8 cellular contexts compared by ENCODE assay signal in genomic region chr16:29710227-29711219, GRCh38. TPM values are rescaled to one million over a fixed set of nuclear protein-coding genes. Genes with fewer than 3 reads are reported as not detected.
DNase-seq lines count a peak whose midpoint lies in the region; ATAC-seq, FAIRE-seq and TF ChIP-seq lines count a peak whose summit lies in the region.

No MANE protein-coding gene starts in this region.

- intact Hi-C loops in Calu3 (cut with micrococcal nuclease; ENCODE audit: unreplicated experiment): no loop called here

- H3K27me3 ChIP-seq in GM23338 (ENCODE audit: insufficient read depth) (no peaks in the 10 kb centered on the region), keratinocyte (ENCODE audit: control insufficient read depth, extremely low read depth, insufficient read depth, low read length) (no peaks in the 10 kb centered on the region)

- in situ Hi-C loops in T47D (cut with HindIII; ENCODE audit: low pct_unique_long_range_greater_than_20kb, low sequenced_read_pairs): no loop called here

- peaks cover 10% of the 10 kb centered on the region for H3K27me3 Mint-ChIP-seq in Calu3 (ENCODE audit: unreplicated experiment)
- H3K27me3 Mint-ChIP-seq in GM23338 (ENCODE audit: insufficient read depth, low read depth, poor library complexity): peaks cover 27% of the 10 kb centered on the region

- peaks cover 26% of the 10 kb centered on the region for H3K4me1 ChIP-seq in GM23338 (ENCODE audit: insufficient read depth)
- peaks cover 4% of the 10 kb centered on the region for H3K4me1 ChIP-seq in keratinocyte (ENCODE audit: control insufficient read depth, extremely low read depth, insufficient read depth, low read length)

- peak overlapping the region; percentile 96 for H3K27ac ChIP-seq in GM23338 (ENCODE audit: low read depth)
- H3K27ac ChIP-seq in keratinocyte (ENCODE audit: control insufficient read depth, insufficient read depth, low read length): no peak overlapping the region

- H3K9me3 Mint-ChIP-seq in Calu3 (ENCODE audit: low read depth, unreplicated experiment): peaks cover 2% of the 10 kb centered on the region
- peaks cover 22% of the 10 kb centered on the region; the same call in 2 of the 3 replicates for H3K9me3 Mint-ChIP-seq in GM23338

- dilution Hi-C loops in keratinocyte (cut with MboI; ENCODE audit: extremely low pct_ligation_motif_present, low sequenced_read_pairs): no loop called here

- H3K36me3 ChIP-seq in GM23338 (ENCODE audit: insufficient read depth): peaks cover 18% of the 10 kb centered on the region; the same call in 1 of the 2 replicates
- H3K36me3 ChIP-seq in keratinocyte (ENCODE audit: control insufficient read depth in 2 of 2, extremely low read depth in 1 of 2, insufficient read depth in 2 of 2, low read length in 2 of 2): no peaks in the 10 kb centered on the region

- no peaks in the 10 kb centered on the region for H3K9me3 ChIP-seq in keratinocyte (ENCODE audit: control insufficient read depth, low read depth, low read length)

- TF ChIP-seq CTCF in Calu3 (IDR thresholded peaks at IDR 0.05; ENCODE audit: unreplicated experiment): peak; percentile 54
- peak; percentile 57 to 70 for TF ChIP-seq CTCF in GM23338 (conservative IDR thresholded peaks at IDR 0.05; ENCODE audit: low read depth in 2 of 2)
- peak; percentile 44 to 73 (median 58) for TF ChIP-seq CTCF in keratinocyte (optimal IDR thresholded peaks at IDR 0.05 in 1 of 3, IDR thresholded peaks at IDR 0.05 in 1 of 3, conservative IDR thresholded peaks at IDR 0.05 in 1 of 3; ENCODE audit: extremely low read depth in 1 of 3, insufficient read depth in 2 of 3, low read length in 3 of 3)

- FAIRE-seq in RCC 7860 (lab: Jason Lieb, UNC) (peak; percentile 26), keratinocyte (lab: Jason Lieb, UNC) (peak; percentile 53)

- H3K4me1 Mint-ChIP-seq in Calu3 (ENCODE audit: low read depth, unreplicated experiment): peaks cover 18% of the 10 kb centered on the region
- peaks cover 36% of the 10 kb centered on the region for H3K4me1 Mint-ChIP-seq in GM23338

- H3K4me3 Mint-ChIP-seq in Calu3 (ENCODE audit: low read depth, unreplicated experiment) (peak overlapping the region; percentile 24), GM23338 (peak overlapping the region; percentile 96)

- DNase-seq in Calu3 (peak; percentile 54), GM23338 (ENCODE audit: low spot score) (peak; percentile 82), RCC 7860 (ENCODE audit: low spot score) (peak; percentile 40), T47D (ENCODE audit: low read depth in 1 of 2, low spot score in 1 of 2) (peak; percentile 47 to 70), keratinocyte (ENCODE audit: low read depth, low spot score) (no peak), OCI-M2 (lab: John Stamatoyannopoulos, UW; ENCODE audit: unreplicated experiment) (no peak)
- DNase-seq in stimulated activated CD4-positive, alpha-beta T cell treated with anti-CD3 and anti-CD28 coated beads, Interleukin-4, amount 100 ng/mL, for 24 hours: peak; percentile 56

- no peak overlapping the region for H3K9ac ChIP-seq in keratinocyte (ENCODE audit: control insufficient read depth, extremely low read depth, insufficient read depth, low read length)

- H3F3A ChIP-seq in GM23338 (replicated peaks; ENCODE audit: low read depth): peaks cover 9% of the 10 kb centered on the region; the same call in 1 of the 2 replicates

- H3K9me1 ChIP-seq in keratinocyte (ENCODE audit: control insufficient read depth, extremely low read depth, insufficient read depth, low read length): no peaks in the 10 kb centered on the region

- H3K36me3 Mint-ChIP-seq in Calu3 (ENCODE audit: insufficient read depth, unreplicated experiment): no peaks in the 10 kb centered on the region
- peaks cover 56% of the 10 kb centered on the region for H3K36me3 Mint-ChIP-seq in GM23338 (ENCODE audit: low read depth)

- H4K20me1 ChIP-seq in GM23338 (replicated peaks; ENCODE audit: insufficient read depth) (peaks cover 5% of the 10 kb centered on the region), keratinocyte (ENCODE audit: control insufficient read depth, extremely low read depth, insufficient read depth, low read length) (no peaks in the 10 kb centered on the region)

- peak overlapping the region; percentile 63 for H3K4me3 ChIP-seq in GM23338
- H3K4me3 ChIP-seq in keratinocyte (ENCODE audit: control insufficient read depth in 2 of 3, extremely low read depth in 1 of 3, insufficient read depth in 2 of 3, low read depth in 1 of 3, low read length in 3 of 3): no peak overlapping the region

- H2AFZ ChIP-seq in GM23338 (no peak overlapping the region), keratinocyte (ENCODE audit: control insufficient read depth, low read length) (no peak overlapping the region)

- CTCF ChIA-PET in Calu3 (lab: Charles Lee): interaction anchor here (0.6 to 1.9 kb wide), 5 partner anchors 10 to 155 kb away, joined by 3 to 14 read pairs (median 4); no protein-coding TSS in a partner anchor

- H3K27ac Mint-ChIP-seq in Calu3 (ENCODE audit: unreplicated experiment) (peak overlapping the region; percentile 34), GM23338 (peak overlapping the region; percentile 99)

- H3K9me2 ChIP-seq in GM23338 (ENCODE audit: insufficient read depth): no peaks in the 10 kb centered on the region

- H3K4me2 ChIP-seq in GM23338 (peak overlapping the region; percentile 86), keratinocyte (ENCODE audit: control insufficient read depth, extremely low read depth, insufficient read depth, low read depth, low read length) (peak overlapping the region; percentile 13)

- ATAC-seq in GM23338 (peak; percentile 49), HG03108 (IDR thresholded peaks at IDR 0.05; ENCODE audit: unreplicated experiment) (no peak)

- H3K79me2 ChIP-seq in GM23338 (replicated peaks; ENCODE audit: insufficient read depth) (peaks cover 57% of the 10 kb centered on the region), keratinocyte (ENCODE audit: control insufficient read depth, insufficient read depth, low read length) (no peaks in the 10 kb centered on the region)

- no TSS peak for BruUV-seq in Calu3 (replicated peaks; lab: Mats Ljungman, UMichigan)

TF ChIP-seq in GM23338, 12 proteins besides CTCF, POLR2A, EP300 and RAD21:
- TF ChIP-seq ETS1 (IDR thresholded peaks at IDR 0.05): no peak
- peak; percentile 44; the same call in 1 of the 2 replicates for TF ChIP-seq CREB1 (CRISPR knock-in tag; IDR thresholded peaks at IDR 0.05; ENCODE audit: low read depth)

RNA-seq across cellular contexts. Expression of gene QPRT, which starts 31.5 kb away (rescaled TPM):
- 4.6 and 7.5 TPM in 2 replicates for total RNA-seq in Calu3 (2022)
- 102 and 128 TPM in 2 replicates for total RNA-seq in GM23338 (2014; rRNA removed; shearing (Covaris generic))
- polyA plus RNA-seq in GM23338 (2016; fragmentation: Nextera tagmentation; extraction: Ambion mirVana) (65.4 and 79.1 TPM in 2 replicates), keratinocyte (8.8 to 21.3 TPM (median 8.9 TPM) in 3 replicates)
- 0.30 TPM for polyA plus RNA-seq in keratinocyte (2011; ENCODE audit: low read depth)
- polyA plus RNA-seq in keratinocyte (2011; cell fraction: cytosol; rRNA removed): 7.4 and 8.6 TPM in 2 replicates
- polyA plus RNA-seq in keratinocyte (2011; cell fraction: nucleus; rRNA removed): 11.3 and 13.1 TPM in 2 replicates
- 2.7 and 13.8 TPM in 2 replicates for polyA plus RNA-seq in keratinocyte (2012; ENCODE audit: low replicate concordance)
- 7.8 to 23.3 TPM (median 8.2 TPM) in 3 replicates for polyA minus RNA-seq in keratinocyte
- polyA minus RNA-seq in keratinocyte (2011; cell fraction: cytosol; rRNA and poly(A)+ RNA removed): 29.7 TPM
- polyA minus RNA-seq in keratinocyte (2011; cell fraction: nucleus; rRNA and poly(A)+ RNA removed): 4.3 TPM in 2 replicates

RNA-seq across cellular contexts. Expression of gene C16orf54, which starts 35.3 kb away (rescaled TPM):
- not detected in 2 replicates for total RNA-seq in Calu3 (2022)
- not detected in 2 replicates for total RNA-seq in GM23338 (2014; rRNA removed; shearing (Covaris generic))
- polyA plus RNA-seq in GM23338 (2016; fragmentation: Nextera tagmentation; extraction: Ambion mirVana) (2.0 and 3.2 TPM in 2 replicates), keratinocyte (not detected in 3 replicates)
- polyA plus RNA-seq in keratinocyte (2011; ENCODE audit: low read depth): not detected
- not detected in 2 replicates for polyA plus RNA-seq in keratinocyte (2011; cell fraction: cytosol; rRNA removed)
- not detected in 2 replicates for polyA plus RNA-seq in keratinocyte (2011; cell fraction: nucleus; rRNA removed)
- not detected in 2 replicates for polyA plus RNA-seq in keratinocyte (2012; ENCODE audit: low replicate concordance)
- polyA minus RNA-seq in keratinocyte: not detected in 3 replicates
- polyA minus RNA-seq in keratinocyte (2011; cell fraction: cytosol; rRNA and poly(A)+ RNA removed): not detected
- not detected in 2 replicates for polyA minus RNA-seq in keratinocyte (2011; cell fraction: nucleus; rRNA and poly(A)+ RNA removed)

RNA-seq across cellular contexts. Expression of gene SPN, which starts 47.5 kb away (rescaled TPM):
- not detected in 2 replicates for total RNA-seq in Calu3 (2022)
- 2.1 and 2.3 TPM in 2 replicates for total RNA-seq in GM23338 (2014; rRNA removed; shearing (Covaris generic))
- polyA plus RNA-seq in GM23338 (2016; fragmentation: Nextera tagmentation; extraction: Ambion mirVana) (0.52 and 0.82 TPM in 2 replicates), keratinocyte (0.01 to 0.07 TPM in 2 of 3 replicates, not detected in the other)
- polyA plus RNA-seq in keratinocyte (2011; ENCODE audit: low read depth): not detected
- not detected in 2 replicates for polyA plus RNA-seq in keratinocyte (2011; cell fraction: cytosol; rRNA removed)
- polyA plus RNA-seq in keratinocyte (2011; cell fraction: nucleus; rRNA removed): not detected in 2 replicates
- polyA plus RNA-seq in keratinocyte (2012; ENCODE audit: low replicate concordance): not detected in 2 replicates
- polyA minus RNA-seq in keratinocyte: 0.03 TPM in 1 of 3 replicates, not detected in the others
- polyA minus RNA-seq in keratinocyte (2011; cell fraction: cytosol; rRNA and poly(A)+ RNA removed): not detected
- polyA minus RNA-seq in keratinocyte (2011; cell fraction: nucleus; rRNA and poly(A)+ RNA removed): not detected in 2 replicates

Comparison
In these comparisons a context has a peak if more than half of its experiments do, and no peak if none do; other contexts are left out.
1. DNase-seq: peak in Calu3 (single experiment), GM23338 (single experiment), RCC 7860 (single experiment), T47D (2 of 2) and stimulated activated CD4-positive, alpha-beta T cell treated with anti-CD3 and anti-CD28 coated beads, Interleukin-4, amount 100 ng/mL, for 24 hours (single experiment); none in keratinocyte (single experiment) and OCI-M2 (single experiment).
2. RNA of gene QPRT, which starts 31.5 kb away (total RNA-seq): 102 to 128 TPM in GM23338; 4.6 to 7.5 TPM in Calu3; every median in the first group is over 10 times any median in the second.
3. Peak in every context shown above with its lines, with median percentiles within 50 percentile points of each other: CTCF ChIP-seq.